11 cellular contexts compared by ENCODE assay signal in genomic region chr16:85286970-85287814, GRCh38.
A peak's percentile ranks its signal among the peaks of the same experiment; 100 is the strongest.
DNase-seq lines count a peak whose midpoint lies in the region; ATAC-seq, FAIRE-seq and TF ChIP-seq lines count a peak whose summit lies in the region.
"Had no signal": no experiment of that assay in that cellular context is flagged by ENCODE, and none has a peak within 500 bp of the region (broad histone marks: within the 10 kb centered on the region; RNA-seq: fewer than 3 reads in every experiment).

No MANE protein-coding gene starts in this region.

- no peaks in the 10 kb centered on the region for H3K9me2 ChIP-seq in hepatocyte (replicated peaks; ENCODE audit: insufficient read depth)

- H3K79me2 ChIP-seq in hepatocyte, result peaks cover 15% of the 10 kb centered on the region

- H2AFZ ChIP-seq in hepatocyte, result no peak overlapping the region

- peak overlapping the region; percentile 49 for H3K4me2 ChIP-seq in hepatocyte

- TF ChIP-seq CTCF in hepatocyte (IDR thresholded peaks at IDR 0.05; ENCODE audit: poor library complexity), result no peak

- no peaks in the 10 kb centered on the region for H3K36me3 ChIP-seq in hepatocyte (replicated peaks; ENCODE audit: insufficient read depth, low read depth)

- no peak overlapping the region for H3K4me3 ChIP-seq in hepatocyte
- no peak overlapping the region for H3K4me3 ChIP-seq in skin epidermis
- H3K4me3 ChIP-seq: SK-N-MC had no signal

- WGBS in hepatocyte (ENCODE audit: low lambda C conversion rate, missing lambda C conversion rate), result 73% methylated on average over 33 of the region's 33 CpGs

- DNase-seq in ELR (ENCODE audit: low read depth) (peak; percentile 58), hepatocyte (ENCODE audit: low spot score) (no peak), NCI-H526 treated with DMSO at 0.1 percent for 48 hours (lab: John Stamatoyannopoulos, UW) (no peak), urothelium cell line (ENCODE audit: low spot score) (no peak)
- DNase-seq: activated effector memory CD4-positive, alpha-beta T cell treated with anti-CD3 and anti-CD28 coated beads, Interleukin-2, amount 50 U/mL, for 16 hours; GOT3 had no signal

- H3K9me3 ChIP-seq in hepatocyte (ENCODE audit: low read depth), result no peaks in the 10 kb centered on the region

- no peaks in the 10 kb centered on the region for H3K27me3 ChIP-seq in hepatocyte

- no peak for ATAC-seq in HG02588 (IDR thresholded peaks at IDR 0.05; ENCODE audit: unreplicated experiment)
- no peak for ATAC-seq in GM18511 (IDR thresholded peaks at IDR 0.05; ENCODE audit: unreplicated experiment)

- H3K27ac ChIP-seq in angular gyrus (ENCODE audit: low read depth, low read length) (peak overlapping the region; percentile 77), hepatocyte (peak overlapping the region; percentile 16), skin epidermis (peak overlapping the region in 14 of 21 experiments; percentile 3 to 74 (median 49))
- H3K27ac ChIP-seq: SK-N-MC had no signal

- peaks cover 34% of the 10 kb centered on the region for H3K4me1 ChIP-seq in hepatocyte (ENCODE audit: insufficient read depth)

- peaks cover 3% of the 10 kb centered on the region for H4K20me1 ChIP-seq in hepatocyte (ENCODE audit: insufficient read depth, poor library complexity, severe bottlenecking)

- no peak for FAIRE-seq in urothelium cell line (lab: Jason Lieb, UNC)

Comparison
In these comparisons a context has a peak if more than half of its experiments do, and no peak if none do; other contexts are left out.
1. H3K27ac ChIP-seq: peak in every context shown above with its lines; median percentile 77 in angular gyrus; 49 in skin epidermis; 16 in hepatocyte.